ENCODE assay signal across 8 cellular contexts in genomic region chr12:132827763-132828703, GRCh38. TPM values are rescaled to one million over a fixed set of nuclear protein-coding genes. Genes with fewer than 3 reads are reported as not detected.
DNase-seq lines count a peak whose midpoint lies in the region; ATAC-seq and TF ChIP-seq lines count a peak whose summit lies in the region.

No MANE protein-coding gene starts in this region.

- H3K4me1 ChIP-seq in ectodermal cell (ENCODE audit: control insufficient read depth, insufficient read depth, low read length), result peaks cover 5% of the 10 kb centered on the region
- H3K4me1 ChIP-seq in mesenchymal stem cell (ENCODE audit: control insufficient read depth, insufficient read depth, low read depth, low read length), result peaks cover 12% of the 10 kb centered on the region
- peaks cover 16 to 30% of the 10 kb centered on the region in 2 donors for H3K4me1 ChIP-seq in thyroid gland

- TF ChIP-seq POLR2A in thyroid gland (IDR thresholded peaks at IDR 0.05), result no peak

- ATAC-seq in GM19452 (IDR thresholded peaks at IDR 0.05; ENCODE audit: unreplicated experiment) (peak; percentile 24), HG03460 (IDR thresholded peaks at IDR 0.05; ENCODE audit: unreplicated experiment) (peak; percentile 29)

- H3K23ac ChIP-seq in mesenchymal stem cell (ENCODE audit: low read length in 2 of 2), result peak overlapping the region in 1 of 2 experiments; percentile 94

- H2BK5ac ChIP-seq in mesenchymal stem cell (ENCODE audit: low read depth, low read length, poor library complexity, severe bottlenecking), result peak overlapping the region; percentile 35

- DNase-seq in EL (peak; percentile 63), SW 1271 (lab: John Stamatoyannopoulos, UW) (peak; percentile 8 to 59), mesenchymal stem cell (peak; percentile 79), thyroid gland (peak; percentile 23 to 34), middle frontal gyrus (ENCODE audit: extremely low spot score, low spot score) (no peak)

- H3K9me3 ChIP-seq in ectodermal cell (ENCODE audit: control insufficient read depth, low read length) (no peaks in the 10 kb centered on the region), mesenchymal stem cell (ENCODE audit: control insufficient read depth, low read length) (no peaks in the 10 kb centered on the region), thyroid gland (no peaks in the 10 kb centered on the region)

- peak overlapping the region; percentile 94 for H2AK5ac ChIP-seq in mesenchymal stem cell (ENCODE audit: low read length, severe bottlenecking)

- peak overlapping the region; percentile 94 to 100 for H3K4ac ChIP-seq in mesenchymal stem cell (ENCODE audit: low read depth in 1 of 2, low read length in 2 of 2)

- peak overlapping the region; percentile 60 for H2AFZ ChIP-seq in mesenchymal stem cell (ENCODE audit: low read depth, low read length)

- H3K18ac ChIP-seq in mesenchymal stem cell (ENCODE audit: low read depth in 1 of 2, low read length in 2 of 2), result peak overlapping the region; percentile 95 to 98

- H3K36me3 ChIP-seq in ectodermal cell (ENCODE audit: control insufficient read depth, insufficient read depth, low read length), result no peaks in the 10 kb centered on the region
- peaks cover 39 to 60% of the 10 kb centered on the region in 2 experiments for H3K36me3 ChIP-seq in mesenchymal stem cell (ENCODE audit: control insufficient read depth in 1 of 2, insufficient read depth in 2 of 2, low read depth in 1 of 2, low read length in 2 of 2)
- H3K36me3 ChIP-seq in thyroid gland, result peaks cover 6 to 9% of the 10 kb centered on the region in 2 donors

- H3K27me3 ChIP-seq in ectodermal cell (ENCODE audit: control insufficient read depth, insufficient read depth, low read length, poor library complexity, severe bottlenecking), result no peaks in the 10 kb centered on the region
- H3K27me3 ChIP-seq in mesenchymal stem cell (ENCODE audit: control insufficient read depth in 1 of 2, insufficient read depth in 1 of 2, low read length in 2 of 2), result no peaks in the 10 kb centered on the region
- H3K27me3 ChIP-seq in thyroid gland, result no peaks in the 10 kb centered on the region

- peak overlapping the region; percentile 74 for H2BK15ac ChIP-seq in mesenchymal stem cell (ENCODE audit: low read depth, poor library complexity, severe bottlenecking)

- H4K8ac ChIP-seq in mesenchymal stem cell (ENCODE audit: low read length), result peak overlapping the region; percentile 87

- H3K79me1 ChIP-seq in mesenchymal stem cell (replicated peaks; ENCODE audit: low read length, poor library complexity, severe bottlenecking), result peaks cover 4% of the 10 kb centered on the region

- peak overlapping the region in 1 of 2 experiments; percentile 98 for H3K14ac ChIP-seq in mesenchymal stem cell (ENCODE audit: low read length in 2 of 2)

- intact Hi-C loops in thyroid gland (cut with DNase I), result no loop called here

- H3K4me3 ChIP-seq in ectodermal cell (ENCODE audit: insufficient read depth, low read depth, low read length), result peak overlapping the region; percentile 74
- H3K4me3 ChIP-seq in mesenchymal stem cell (ENCODE audit: insufficient read depth in 1 of 2, low read depth in 1 of 2, low read length in 2 of 2), result peak overlapping the region; percentile 98 to 100
- H3K4me3 ChIP-seq in thyroid gland (replicated peaks in 1 of 3), result peak overlapping the region; percentile 75 to 97 (median 85)

- WGBS in ectodermal cell, 2 experiments, result 13 to 14% methylated on average over 59 of the region's 59 CpGs
- 18% methylated on average over 59 of the region's 59 CpGs for WGBS in mesenchymal stem cell
- WGBS in thyroid gland, 2 donors, result 16 to 18% methylated on average over 29 to 32 of the region's 59 CpGs

- H4K91ac ChIP-seq in mesenchymal stem cell (ENCODE audit: low read length), result peak overlapping the region; percentile 99

- H2BK12ac ChIP-seq in mesenchymal stem cell (ENCODE audit: low read length in 2 of 2), result peak overlapping the region in 1 of 2 experiments; percentile 49

- H3K4me2 ChIP-seq in mesenchymal stem cell (ENCODE audit: low read length, poor library complexity, severe bottlenecking), result peak overlapping the region; percentile 83

- peak overlapping the region; percentile 99 for H3K9ac ChIP-seq in mesenchymal stem cell (ENCODE audit: low read length)

- H2BK120ac ChIP-seq in mesenchymal stem cell (ENCODE audit: low read depth, low read length), result peak overlapping the region; percentile 95

- no peak overlapping the region for H3K27ac ChIP-seq in ectodermal cell (ENCODE audit: insufficient read depth, low read depth, low read length, poor library complexity, severe bottlenecking)
- H3K27ac ChIP-seq in mesenchymal stem cell (ENCODE audit: low read length, poor library complexity, severe bottlenecking), result peak overlapping the region; percentile 81
- H3K27ac ChIP-seq in thyroid gland, result peak overlapping the region in 1 of 3 donors; percentile 95

- TF ChIP-seq CTCF in thyroid gland (IDR thresholded peaks at IDR 0.05), result no peak

RNA-seq across cellular contexts. Expression of gene GOLGA3, which starts 0.6 kb away (rescaled TPM):
- 17.3 TPM for polyA plus RNA-seq in ectodermal cell (2013, experiment 1 of 4)
- 20.6 TPM for polyA plus RNA-seq in ectodermal cell (2013, experiment 2 of 4)
- polyA plus RNA-seq in ectodermal cell (2013, experiment 3 of 4), result 11.2 TPM
- 12.6 TPM for polyA plus RNA-seq in ectodermal cell (2013, experiment 4 of 4)
- polyA plus RNA-seq in mesenchymal stem cell (2013, experiment 1 of 2), result 23.3 TPM
- 20.0 TPM for polyA plus RNA-seq in mesenchymal stem cell (2013, experiment 2 of 2)
- total RNA-seq in thyroid gland, result 100 to 1,000 TPM in 2 of 4 donors, 10 to 100 TPM in 2; 73.8 to 106 (median 88.8) TPM

RNA-seq across cellular contexts. Expression of gene CHFR, which starts 59.4 kb away (rescaled TPM):
- polyA plus RNA-seq in ectodermal cell (2013, experiment 1 of 4), result 41.1 TPM
- polyA plus RNA-seq in ectodermal cell (2013, experiment 2 of 4), result 43.9 TPM
- polyA plus RNA-seq in ectodermal cell (2013, experiment 3 of 4), result 30.5 TPM
- 43.2 TPM for polyA plus RNA-seq in ectodermal cell (2013, experiment 4 of 4)
- polyA plus RNA-seq in mesenchymal stem cell (2013, experiment 1 of 2), result 34.5 TPM
- polyA plus RNA-seq in mesenchymal stem cell (2013, experiment 2 of 2), result 35.0 TPM
- total RNA-seq in thyroid gland, result 10 to 100 TPM; 21.8 to 40.6 (median 27.7) TPM
